Comparison of ENCODE assay signal across 1 cellular context in the genomic region with DNA sequence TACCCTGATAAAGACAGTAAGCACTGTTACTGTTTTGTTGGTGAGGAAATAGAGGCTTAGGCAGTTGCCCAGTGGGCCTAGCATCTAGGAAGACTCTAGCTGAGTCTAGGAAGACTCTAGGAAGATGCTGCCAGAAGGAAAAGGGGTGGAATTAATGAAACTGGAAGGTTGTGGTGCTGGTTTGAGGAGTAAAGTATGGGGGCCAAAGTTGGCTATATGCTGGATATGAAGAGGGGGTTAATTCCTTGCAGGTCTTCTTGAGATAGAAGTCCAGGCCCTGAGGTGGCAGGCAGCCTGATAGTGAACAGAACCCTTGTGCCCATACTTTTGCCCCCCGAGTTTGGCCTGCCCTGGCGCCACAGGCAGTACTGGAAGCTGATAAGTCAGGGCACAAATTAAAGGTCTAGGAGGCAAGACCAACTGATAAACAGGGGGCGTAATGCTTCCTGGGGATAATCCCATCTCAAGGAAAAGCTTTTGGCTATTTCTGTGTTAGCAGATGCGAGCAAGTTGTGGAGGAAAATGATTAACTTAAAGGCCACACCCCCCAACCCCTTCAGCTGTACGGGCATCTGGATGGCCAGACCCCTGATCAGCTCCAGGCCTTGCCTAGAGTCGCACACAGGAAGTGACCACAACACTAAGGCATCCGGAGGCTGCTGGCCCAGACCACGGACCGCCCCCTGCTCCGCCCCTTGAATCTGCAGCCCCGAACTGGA.
TF ChIP-seq lines count a peak whose summit lies in the region.

No MANE protein-coding gene starts in this region.

TF ChIP-seq in HepG2, 621 proteins besides CTCF, POLR2A, EP300 and RAD21 (continued from another document and continues in another):
- TF ChIP-seq, protein P1, sequence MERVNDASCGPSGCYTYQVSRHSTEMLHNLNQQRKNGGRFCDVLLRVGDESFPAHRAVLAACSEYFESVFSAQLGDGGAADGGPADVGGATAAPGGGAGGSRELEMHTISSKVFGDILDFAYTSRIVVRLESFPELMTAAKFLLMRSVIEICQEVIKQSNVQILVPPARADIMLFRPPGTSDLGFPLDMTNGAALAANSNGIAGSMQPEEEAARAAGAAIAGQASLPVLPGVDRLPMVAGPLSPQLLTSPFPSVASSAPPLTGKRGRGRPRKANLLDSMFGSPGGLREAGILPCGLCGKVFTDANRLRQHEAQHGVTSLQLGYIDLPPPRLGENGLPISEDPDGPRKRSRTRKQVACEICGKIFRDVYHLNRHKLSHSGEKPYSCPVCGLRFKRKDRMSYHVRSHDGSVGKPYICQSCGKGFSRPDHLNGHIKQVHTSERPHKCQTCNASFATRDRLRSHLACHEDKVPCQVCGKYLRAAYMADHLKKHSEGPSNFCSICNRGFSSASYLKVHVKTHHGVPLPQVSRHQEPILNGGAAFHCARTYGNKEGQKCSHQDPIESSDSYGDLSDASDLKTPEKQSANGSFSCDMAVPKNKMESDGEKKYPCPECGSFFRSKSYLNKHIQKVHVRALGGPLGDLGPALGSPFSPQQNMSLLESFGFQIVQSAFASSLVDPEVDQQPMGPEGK (CRISPR knock-in tag; IDR thresholded peaks at IDR 0.05): peak; percentile 50
- TF ChIP-seq KAT8 (CRISPR knock-in tag; IDR thresholded peaks at IDR 0.05) (peak; percentile 61; the same call in 1 of the 2 replicates), ATAD3A (CRISPR knock-in tag; IDR thresholded peaks at IDR 0.05) (no peak), KLF13 (CRISPR knock-in tag; IDR thresholded peaks at IDR 0.05) (no peak), ARNTL (CRISPR knock-in tag; IDR thresholded peaks at IDR 0.05) (no peak), ZFP36L2 (CRISPR knock-in tag; IDR thresholded peaks at IDR 0.05) (no peak), ZNF577 (CRISPR knock-in tag; IDR thresholded peaks at IDR 0.05; ENCODE audit: borderline replicate concordance, low read depth) (no peak), JDP2 (CRISPR knock-in tag; IDR thresholded peaks at IDR 0.05; ENCODE audit: borderline replicate concordance) (no peak), ZNF75D (CRISPR knock-in tag; IDR thresholded peaks at IDR 0.05; ENCODE audit: borderline replicate concordance) (no peak), KDM5B (CRISPR knock-in tag; IDR thresholded peaks at IDR 0.05; ENCODE audit: borderline replicate concordance) (no peak), SMARCE1 (IDR thresholded peaks at IDR 0.05; ENCODE audit: borderline replicate concordance) (no peak), GABPB1 (CRISPR knock-in tag; IDR thresholded peaks at IDR 0.05) (peak; percentile 90), ZNF33B (CRISPR knock-in tag; IDR thresholded peaks at IDR 0.05) (no peak), KMT2A (CRISPR knock-in tag; IDR thresholded peaks at IDR 0.05) (peak; percentile 32; the same call in 1 of the 2 replicates), ZBTB8A (CRISPR knock-in tag; IDR thresholded peaks at IDR 0.05; ENCODE audit: borderline replicate concordance, low read depth) (no peak), HES4 (CRISPR knock-in tag; IDR thresholded peaks at IDR 0.05; ENCODE audit: borderline replicate concordance) (no peak), MEIS1 (CRISPR knock-in tag; IDR thresholded peaks at IDR 0.05; ENCODE audit: borderline replicate concordance) (no peak), MXD4 (CRISPR knock-in tag; IDR thresholded peaks at IDR 0.05) (0 out of 2 replicates have a peak, but pooled peaks have one; percentile 54)
- TF ChIP-seq, protein P2, sequence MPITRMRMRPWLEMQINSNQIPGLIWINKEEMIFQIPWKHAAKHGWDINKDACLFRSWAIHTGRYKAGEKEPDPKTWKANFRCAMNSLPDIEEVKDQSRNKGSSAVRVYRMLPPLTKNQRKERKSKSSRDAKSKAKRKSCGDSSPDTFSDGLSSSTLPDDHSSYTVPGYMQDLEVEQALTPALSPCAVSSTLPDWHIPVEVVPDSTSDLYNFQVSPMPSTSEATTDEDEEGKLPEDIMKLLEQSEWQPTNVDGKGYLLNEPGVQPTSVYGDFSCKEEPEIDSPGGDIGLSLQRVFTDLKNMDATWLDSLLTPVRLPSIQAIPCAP (CRISPR knock-in tag; IDR thresholded peaks at IDR 0.05; ENCODE audit: low read depth): no peak
- TF ChIP-seq, protein P3, sequence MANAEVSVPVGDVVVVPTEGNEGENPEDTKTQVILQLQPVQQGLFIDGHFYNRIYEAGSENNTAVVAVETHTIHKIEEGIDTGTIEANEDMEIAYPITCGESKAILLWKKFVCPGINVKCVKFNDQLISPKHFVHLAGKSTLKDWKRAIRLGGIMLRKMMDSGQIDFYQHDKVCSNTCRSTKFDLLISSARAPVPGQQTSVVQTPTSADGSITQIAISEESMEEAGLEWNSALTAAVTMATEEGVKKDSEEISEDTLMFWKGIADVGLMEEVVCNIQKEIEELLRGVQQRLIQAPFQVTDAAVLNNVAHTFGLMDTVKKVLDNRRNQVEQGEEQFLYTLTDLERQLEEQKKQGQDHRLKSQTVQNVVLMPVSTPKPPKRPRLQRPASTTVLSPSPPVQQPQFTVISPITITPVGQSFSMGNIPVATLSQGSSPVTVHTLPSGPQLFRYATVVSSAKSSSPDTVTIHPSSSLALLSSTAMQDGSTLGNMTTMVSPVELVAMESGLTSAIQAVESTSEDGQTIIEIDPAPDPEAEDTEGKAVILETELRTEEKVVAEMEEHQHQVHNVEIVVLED (CRISPR knock-in tag; IDR thresholded peaks at IDR 0.05; ENCODE audit: borderline replicate concordance): no peak; the same call in 1 of the 2 replicates
- TF ChIP-seq, protein P4, sequence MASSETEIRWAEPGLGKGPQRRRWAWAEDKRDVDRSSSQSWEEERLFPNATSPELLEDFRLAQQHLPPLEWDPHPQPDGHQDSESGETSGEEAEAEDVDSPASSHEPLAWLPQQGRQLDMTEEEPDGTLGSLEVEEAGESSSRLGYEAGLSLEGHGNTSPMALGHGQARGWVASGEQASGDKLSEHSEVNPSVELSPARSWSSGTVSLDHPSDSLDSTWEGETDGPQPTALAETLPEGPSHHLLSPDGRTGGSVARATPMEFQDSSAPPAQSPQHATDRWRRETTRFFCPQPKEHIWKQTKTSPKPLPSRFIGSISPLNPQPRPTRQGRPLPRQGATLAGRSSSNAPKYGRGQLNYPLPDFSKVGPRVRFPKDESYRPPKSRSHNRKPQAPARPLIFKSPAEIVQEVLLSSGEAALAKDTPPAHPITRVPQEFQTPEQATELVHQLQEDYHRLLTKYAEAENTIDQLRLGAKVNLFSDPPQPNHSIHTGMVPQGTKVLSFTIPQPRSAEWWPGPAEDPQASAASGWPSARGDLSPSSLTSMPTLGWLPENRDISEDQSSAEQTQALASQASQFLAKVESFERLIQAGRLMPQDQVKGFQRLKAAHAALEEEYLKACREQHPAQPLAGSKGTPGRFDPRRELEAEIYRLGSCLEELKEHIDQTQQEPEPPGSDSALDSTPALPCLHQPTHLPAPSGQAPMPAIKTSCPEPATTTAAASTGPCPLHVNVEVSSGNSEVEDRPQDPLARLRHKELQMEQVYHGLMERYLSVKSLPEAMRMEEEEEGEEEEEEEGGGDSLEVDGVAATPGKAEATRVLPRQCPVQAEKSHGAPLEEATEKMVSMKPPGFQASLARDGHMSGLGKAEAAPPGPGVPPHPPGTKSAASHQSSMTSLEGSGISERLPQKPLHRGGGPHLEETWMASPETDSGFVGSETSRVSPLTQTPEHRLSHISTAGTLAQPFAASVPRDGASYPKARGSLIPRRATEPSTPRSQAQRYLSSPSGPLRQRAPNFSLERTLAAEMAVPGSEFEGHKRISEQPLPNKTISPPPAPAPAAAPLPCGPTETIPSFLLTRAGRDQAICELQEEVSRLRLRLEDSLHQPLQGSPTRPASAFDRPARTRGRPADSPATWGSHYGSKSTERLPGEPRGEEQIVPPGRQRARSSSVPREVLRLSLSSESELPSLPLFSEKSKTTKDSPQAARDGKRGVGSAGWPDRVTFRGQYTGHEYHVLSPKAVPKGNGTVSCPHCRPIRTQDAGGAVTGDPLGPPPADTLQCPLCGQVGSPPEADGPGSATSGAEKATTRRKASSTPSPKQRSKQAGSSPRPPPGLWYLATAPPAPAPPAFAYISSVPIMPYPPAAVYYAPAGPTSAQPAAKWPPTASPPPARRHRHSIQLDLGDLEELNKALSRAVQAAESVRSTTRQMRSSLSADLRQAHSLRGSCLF (CRISPR knock-in tag; IDR thresholded peaks at IDR 0.05; ENCODE audit: borderline replicate concordance): no peak
- TF ChIP-seq, protein P5, sequence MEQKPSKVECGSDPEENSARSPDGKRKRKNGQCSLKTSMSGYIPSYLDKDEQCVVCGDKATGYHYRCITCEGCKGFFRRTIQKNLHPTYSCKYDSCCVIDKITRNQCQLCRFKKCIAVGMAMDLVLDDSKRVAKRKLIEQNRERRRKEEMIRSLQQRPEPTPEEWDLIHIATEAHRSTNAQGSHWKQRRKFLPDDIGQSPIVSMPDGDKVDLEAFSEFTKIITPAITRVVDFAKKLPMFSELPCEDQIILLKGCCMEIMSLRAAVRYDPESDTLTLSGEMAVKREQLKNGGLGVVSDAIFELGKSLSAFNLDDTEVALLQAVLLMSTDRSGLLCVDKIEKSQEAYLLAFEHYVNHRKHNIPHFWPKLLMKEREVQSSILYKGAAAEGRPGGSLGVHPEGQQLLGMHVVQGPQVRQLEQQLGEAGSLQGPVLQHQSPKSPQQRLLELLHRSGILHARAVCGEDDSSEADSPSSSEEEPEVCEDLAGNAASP (CRISPR knock-in tag; IDR thresholded peaks at IDR 0.05; ENCODE audit: borderline replicate concordance): no peak
- TF ChIP-seq, protein P6, sequence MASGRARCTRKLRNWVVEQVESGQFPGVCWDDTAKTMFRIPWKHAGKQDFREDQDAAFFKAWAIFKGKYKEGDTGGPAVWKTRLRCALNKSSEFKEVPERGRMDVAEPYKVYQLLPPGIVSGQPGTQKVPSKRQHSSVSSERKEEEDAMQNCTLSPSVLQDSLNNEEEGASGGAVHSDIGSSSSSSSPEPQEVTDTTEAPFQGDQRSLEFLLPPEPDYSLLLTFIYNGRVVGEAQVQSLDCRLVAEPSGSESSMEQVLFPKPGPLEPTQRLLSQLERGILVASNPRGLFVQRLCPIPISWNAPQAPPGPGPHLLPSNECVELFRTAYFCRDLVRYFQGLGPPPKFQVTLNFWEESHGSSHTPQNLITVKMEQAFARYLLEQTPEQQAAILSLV (CRISPR knock-in tag; IDR thresholded peaks at IDR 0.05; ENCODE audit: borderline replicate concordance): no peak
- TF ChIP-seq, protein P7, sequence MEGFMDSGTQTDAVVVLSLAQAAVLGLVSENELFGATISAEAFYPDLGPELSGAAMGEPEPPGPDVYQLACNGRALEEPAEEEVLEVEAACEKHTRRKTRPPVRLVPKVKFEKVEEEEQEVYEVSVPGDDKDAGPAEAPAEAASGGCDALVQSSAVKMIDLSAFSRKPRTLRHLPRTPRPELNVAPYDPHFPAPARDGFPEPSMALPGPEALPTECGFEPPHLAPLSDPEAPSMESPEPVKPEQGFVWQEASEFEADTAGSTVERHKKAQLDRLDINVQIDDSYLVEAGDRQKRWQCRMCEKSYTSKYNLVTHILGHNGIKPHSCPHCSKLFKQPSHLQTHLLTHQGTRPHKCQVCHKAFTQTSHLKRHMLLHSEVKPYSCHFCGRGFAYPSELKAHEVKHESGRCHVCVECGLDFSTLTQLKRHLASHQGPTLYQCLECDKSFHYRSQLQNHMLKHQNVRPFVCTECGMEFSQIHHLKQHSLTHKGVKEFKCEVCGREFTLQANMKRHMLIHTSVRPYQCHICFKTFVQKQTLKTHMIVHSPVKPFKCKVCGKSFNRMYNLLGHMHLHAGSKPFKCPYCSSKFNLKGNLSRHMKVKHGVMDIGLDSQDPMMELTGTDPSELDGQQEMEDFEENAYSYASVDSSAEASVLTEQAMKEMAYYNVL (CRISPR knock-in tag; IDR thresholded peaks at IDR 0.05; ENCODE audit: borderline replicate concordance): no peak
- TF ChIP-seq, protein P8, sequence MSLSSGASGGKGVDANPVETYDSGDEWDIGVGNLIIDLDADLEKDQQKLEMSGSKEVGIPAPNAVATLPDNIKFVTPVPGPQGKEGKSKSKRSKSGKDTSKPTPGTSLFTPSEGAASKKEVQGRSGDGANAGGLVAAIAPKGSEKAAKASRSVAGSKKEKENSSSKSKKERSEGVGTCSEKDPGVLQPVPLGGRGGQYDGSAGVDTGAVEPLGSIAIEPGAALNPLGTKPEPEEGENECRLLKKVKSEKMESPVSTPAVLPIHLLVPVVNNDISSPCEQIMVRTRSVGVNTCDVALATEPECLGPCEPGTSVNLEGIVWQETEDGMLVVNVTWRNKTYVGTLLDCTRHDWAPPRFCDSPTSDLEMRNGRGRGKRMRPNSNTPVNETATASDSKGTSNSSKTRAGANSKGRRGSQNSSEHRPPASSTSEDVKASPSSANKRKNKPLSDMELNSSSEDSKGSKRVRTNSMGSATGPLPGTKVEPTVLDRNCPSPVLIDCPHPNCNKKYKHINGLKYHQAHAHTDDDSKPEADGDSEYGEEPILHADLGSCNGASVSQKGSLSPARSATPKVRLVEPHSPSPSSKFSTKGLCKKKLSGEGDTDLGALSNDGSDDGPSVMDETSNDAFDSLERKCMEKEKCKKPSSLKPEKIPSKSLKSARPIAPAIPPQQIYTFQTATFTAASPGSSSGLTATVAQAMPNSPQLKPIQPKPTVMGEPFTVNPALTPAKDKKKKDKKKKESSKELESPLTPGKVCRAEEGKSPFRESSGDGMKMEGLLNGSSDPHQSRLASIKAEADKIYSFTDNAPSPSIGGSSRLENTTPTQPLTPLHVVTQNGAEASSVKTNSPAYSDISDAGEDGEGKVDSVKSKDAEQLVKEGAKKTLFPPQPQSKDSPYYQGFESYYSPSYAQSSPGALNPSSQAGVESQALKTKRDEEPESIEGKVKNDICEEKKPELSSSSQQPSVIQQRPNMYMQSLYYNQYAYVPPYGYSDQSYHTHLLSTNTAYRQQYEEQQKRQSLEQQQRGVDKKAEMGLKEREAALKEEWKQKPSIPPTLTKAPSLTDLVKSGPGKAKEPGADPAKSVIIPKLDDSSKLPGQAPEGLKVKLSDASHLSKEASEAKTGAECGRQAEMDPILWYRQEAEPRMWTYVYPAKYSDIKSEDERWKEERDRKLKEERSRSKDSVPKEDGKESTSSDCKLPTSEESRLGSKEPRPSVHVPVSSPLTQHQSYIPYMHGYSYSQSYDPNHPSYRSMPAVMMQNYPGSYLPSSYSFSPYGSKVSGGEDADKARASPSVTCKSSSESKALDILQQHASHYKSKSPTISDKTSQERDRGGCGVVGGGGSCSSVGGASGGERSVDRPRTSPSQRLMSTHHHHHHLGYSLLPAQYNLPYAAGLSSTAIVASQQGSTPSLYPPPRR (CRISPR knock-in tag; IDR thresholded peaks at IDR 0.05; ENCODE audit: borderline replicate concordance): no peak
- TF ChIP-seq, protein P9, sequence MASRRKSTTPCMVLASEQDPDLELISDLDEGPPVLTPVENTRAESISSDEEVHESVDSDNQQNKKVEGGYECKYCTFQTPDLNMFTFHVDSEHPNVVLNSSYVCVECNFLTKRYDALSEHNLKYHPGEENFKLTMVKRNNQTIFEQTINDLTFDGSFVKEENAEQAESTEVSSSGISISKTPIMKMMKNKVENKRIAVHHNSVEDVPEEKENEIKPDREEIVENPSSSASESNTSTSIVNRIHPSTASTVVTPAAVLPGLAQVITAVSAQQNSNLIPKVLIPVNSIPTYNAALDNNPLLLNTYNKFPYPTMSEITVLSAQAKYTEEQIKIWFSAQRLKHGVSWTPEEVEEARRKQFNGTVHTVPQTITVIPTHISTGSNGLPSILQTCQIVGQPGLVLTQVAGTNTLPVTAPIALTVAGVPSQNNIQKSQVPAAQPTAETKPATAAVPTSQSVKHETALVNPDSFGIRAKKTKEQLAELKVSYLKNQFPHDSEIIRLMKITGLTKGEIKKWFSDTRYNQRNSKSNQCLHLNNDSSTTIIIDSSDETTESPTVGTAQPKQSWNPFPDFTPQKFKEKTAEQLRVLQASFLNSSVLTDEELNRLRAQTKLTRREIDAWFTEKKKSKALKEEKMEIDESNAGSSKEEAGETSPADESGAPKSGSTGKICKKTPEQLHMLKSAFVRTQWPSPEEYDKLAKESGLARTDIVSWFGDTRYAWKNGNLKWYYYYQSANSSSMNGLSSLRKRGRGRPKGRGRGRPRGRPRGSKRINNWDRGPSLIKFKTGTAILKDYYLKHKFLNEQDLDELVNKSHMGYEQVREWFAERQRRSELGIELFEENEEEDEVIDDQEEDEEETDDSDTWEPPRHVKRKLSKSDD (CRISPR knock-in tag; IDR thresholded peaks at IDR 0.05; ENCODE audit: low read depth): no peak
